Comparison of ENCODE assay signal across 8 cellular contexts in the genomic region with DNA sequence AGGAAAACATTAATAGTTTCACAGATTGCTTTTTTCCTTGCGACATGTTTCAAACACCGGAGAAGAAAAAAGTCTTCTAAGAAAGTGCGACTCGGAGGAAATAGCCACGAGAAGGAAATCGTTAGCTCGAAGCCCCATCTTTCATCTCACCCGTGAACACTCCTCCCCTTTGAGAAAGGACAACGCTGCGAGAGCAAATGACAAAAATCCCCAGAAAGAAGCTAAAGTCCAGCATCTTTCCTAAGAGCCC.
DNase-seq lines count a peak whose midpoint lies in the region; ATAC-seq, FAIRE-seq and TF ChIP-seq lines count a peak whose summit lies in the region.

No MANE protein-coding gene starts in this region.

- no peaks in the 10 kb centered on the region for H3K27me3 ChIP-seq in BLaER1
- no peaks in the 10 kb centered on the region; a peak in 1 of 5 replicates for H3K27me3 ChIP-seq in HepG2 (ENCODE audit: control insufficient read depth in 1 of 2, insufficient read depth in 2 of 2, low read length in 2 of 2)
- H3K27me3 ChIP-seq in transverse colon, result no peaks in the 10 kb centered on the region

- CTCF ChIA-PET in HepG2 (lab: Yijun Ruan, JAX; ENCODE audit: low intra/inter-chr PET ratio, low total read pairs), result no interaction called here

- H4K20me1 ChIP-seq in BLaER1, result peaks cover 95% of the 10 kb centered on the region
- no peaks in the 10 kb centered on the region; the same call in 1 of the 2 replicates for H4K20me1 ChIP-seq in HepG2 (ENCODE audit: insufficient read depth, low read length)

- H3K4me2 ChIP-seq in BLaER1 (peak overlapping the region; percentile 89), HepG2 (ENCODE audit: low read depth, low read length) (peak overlapping the region; percentile 76)

- 0% methylated on average over 10 of the region's 10 CpGs for WGBS in HepG2 (ENCODE audit: low lambda C conversion rate)
- WGBS in transverse colon (ENCODE audit: low coverage in 1 of 2), 2 donors, result 0% methylated on average over 10 of the region's 10 CpGs

- TF ChIP-seq CTCF in astrocyte of the cerebellum (IDR thresholded peaks at IDR 0.05; ENCODE audit: low read depth, low read length, missing control alignments), result no peak
- no peak for TF ChIP-seq CTCF in HepG2 (CRISPR knock-in tag; IDR thresholded peaks at IDR 0.05)
- no peak for TF ChIP-seq CTCF in transverse colon (IDR thresholded peaks at IDR 0.05)

- peak overlapping the region; percentile 97 for H3K9ac ChIP-seq in BLaER1
- H3K9ac ChIP-seq in HepG2 (ENCODE audit: insufficient read depth, low read depth, low read length), result peak overlapping the region; percentile 92

- H3K36me3 ChIP-seq in BLaER1 (0 out of 2 replicates have a peak, but pooled peaks cover 4% of the 10 kb centered on the region), HepG2 (replicated peaks in 1 of 2; ENCODE audit: control insufficient read depth in 1 of 2, insufficient read depth in 2 of 2, low read length in 2 of 2) (no peaks in the 10 kb centered on the region), transverse colon (no peaks in the 10 kb centered on the region)

- TF ChIP-seq EP300 in HepG2 (IDR thresholded peaks at IDR 0.05; ENCODE audit: low read depth in 2 of 2, low read length in 2 of 2) (0 out of 4 replicates have a peak, but pooled peaks of 1 of the 2 experiments have one; percentile 5), HepG2 (CRISPR knock-in tag; IDR thresholded peaks at IDR 0.05; ENCODE audit: borderline replicate concordance) (no peak), transverse colon (IDR thresholded peaks at IDR 0.05; ENCODE audit: low read depth) (no peak)

- peaks cover 88% of the 10 kb centered on the region for H3K79me2 ChIP-seq in HepG2 (ENCODE audit: insufficient read depth, low read length)

- FAIRE-seq in HepG2 (lab: Jason Lieb, UNC), result no peak

- TF ChIP-seq POLR2A in HepG2 (IDR thresholded peaks at IDR 0.05; ENCODE audit: insufficient read depth in 1 of 2, low read depth in 2 of 2, low read length in 2 of 2) (no peak), transverse colon (IDR thresholded peaks at IDR 0.05) (no peak)

- in situ Hi-C loops in astrocyte of the cerebellum (cut with HindIII; ENCODE audit: low sequenced_read_pairs) (no loop called here), HepG2 (cut with HindIII; ENCODE audit: extremely low pct_ligation_motif_present, low pct_unique_long_range_greater_than_20kb) (loop anchor here (10.0 kb wide), 1 partner anchor 724 kb away; no protein-coding TSS in a partner anchor), transverse colon (cut with MboI; ENCODE audit: low pct_ligation_motif_present in 1 of 4, low pct_unique_long_range_greater_than_20kb in 1 of 4, low sequenced_read_pairs in 3 of 4) (loop anchor here in 3 of 4 donors (10.0 to 25.0 kb wide), 3 partner anchors 86 to 832 kb away; a partner anchor contains a TSS)

- TF ChIP-seq RAD21 in HepG2 (CRISPR knock-in tag; IDR thresholded peaks at IDR 0.05), result no peak

- H2AFZ ChIP-seq in HepG2 (ENCODE audit: low read length), result no peak overlapping the region

- intact Hi-C loops in HepG2 (cut with micrococcal nuclease; ENCODE audit: unreplicated experiment), result loop anchor here (5.0 to 10.0 kb wide), 4 partner anchors 103 to 987 kb away; no protein-coding TSS in a partner anchor
- intact Hi-C loops in transverse colon (cut with DNase I; ENCODE audit: low total_unique reads), result loop anchor here (2.0 to 10.0 kb wide), 3 partner anchors 46 to 824 kb away; a partner anchor contains a TSS

- no TSS peak for BruUV-seq in HepG2 (replicated peaks; lab: Mats Ljungman, UMichigan)

- ATAC-seq in HG03196 (IDR thresholded peaks at IDR 0.05; ENCODE audit: unreplicated experiment) (peak; percentile 0), HepG2 (no peak), GM21576 (IDR thresholded peaks at IDR 0.05; ENCODE audit: unreplicated experiment) (no peak), GM18867 (IDR thresholded peaks at IDR 0.05; ENCODE audit: unreplicated experiment) (no peak)

- POLR2A ChIA-PET in HepG2 (lab: Yijun Ruan, JAX), result interaction anchor here (1.0 to 5.2 kb wide), 4 partner anchors 11 to 104 kb away, joined by 3 to 74 read pairs (median 22); a partner anchor contains a TSS

- H3K9me3 ChIP-seq in BLaER1 (no peaks in the 10 kb centered on the region), HepG2 (ENCODE audit: low read length) (no peaks in the 10 kb centered on the region), transverse colon (no peaks in the 10 kb centered on the region)

- H3K4me3 ChIP-seq in BLaER1 (peak overlapping the region; percentile 89), astrocyte of the cerebellum (ENCODE audit: low read depth, low read length) (peak overlapping the region; percentile 81), HepG2 (replicated peaks in 1 of 3; ENCODE audit: insufficient read depth in 1 of 3, low read depth in 2 of 3, low read length in 3 of 3) (peak overlapping the region; percentile 78 to 93 (median 91)), transverse colon (peak overlapping the region; percentile 62 to 86 (median 83))

- H3K27ac ChIP-seq in BLaER1 (peak overlapping the region; percentile 96), HepG2 (ENCODE audit: extremely low read length, insufficient read depth, low read length) (peak overlapping the region; percentile 96), transverse colon (peak overlapping the region; percentile 91 to 96 (median 94))

- H3K4me1 ChIP-seq in BLaER1 (peaks cover 58% of the 10 kb centered on the region), HepG2 (ENCODE audit: insufficient read depth, low read length) (peaks cover 54% of the 10 kb centered on the region), transverse colon (peaks cover 5 to 76% (median 27%) of the 10 kb centered on the region in 4 donors)

- DNase-seq in astrocyte of the cerebellum (ENCODE audit: low read depth) (no peak), HepG2 (ENCODE audit: low spot score) (no peak), transverse colon (no peak), SW480 (ENCODE audit: low spot score) (no peak)

TF ChIP-seq in HepG2, 621 proteins besides CTCF, POLR2A, EP300 and RAD21:
- TF ChIP-seq, protein P1, sequence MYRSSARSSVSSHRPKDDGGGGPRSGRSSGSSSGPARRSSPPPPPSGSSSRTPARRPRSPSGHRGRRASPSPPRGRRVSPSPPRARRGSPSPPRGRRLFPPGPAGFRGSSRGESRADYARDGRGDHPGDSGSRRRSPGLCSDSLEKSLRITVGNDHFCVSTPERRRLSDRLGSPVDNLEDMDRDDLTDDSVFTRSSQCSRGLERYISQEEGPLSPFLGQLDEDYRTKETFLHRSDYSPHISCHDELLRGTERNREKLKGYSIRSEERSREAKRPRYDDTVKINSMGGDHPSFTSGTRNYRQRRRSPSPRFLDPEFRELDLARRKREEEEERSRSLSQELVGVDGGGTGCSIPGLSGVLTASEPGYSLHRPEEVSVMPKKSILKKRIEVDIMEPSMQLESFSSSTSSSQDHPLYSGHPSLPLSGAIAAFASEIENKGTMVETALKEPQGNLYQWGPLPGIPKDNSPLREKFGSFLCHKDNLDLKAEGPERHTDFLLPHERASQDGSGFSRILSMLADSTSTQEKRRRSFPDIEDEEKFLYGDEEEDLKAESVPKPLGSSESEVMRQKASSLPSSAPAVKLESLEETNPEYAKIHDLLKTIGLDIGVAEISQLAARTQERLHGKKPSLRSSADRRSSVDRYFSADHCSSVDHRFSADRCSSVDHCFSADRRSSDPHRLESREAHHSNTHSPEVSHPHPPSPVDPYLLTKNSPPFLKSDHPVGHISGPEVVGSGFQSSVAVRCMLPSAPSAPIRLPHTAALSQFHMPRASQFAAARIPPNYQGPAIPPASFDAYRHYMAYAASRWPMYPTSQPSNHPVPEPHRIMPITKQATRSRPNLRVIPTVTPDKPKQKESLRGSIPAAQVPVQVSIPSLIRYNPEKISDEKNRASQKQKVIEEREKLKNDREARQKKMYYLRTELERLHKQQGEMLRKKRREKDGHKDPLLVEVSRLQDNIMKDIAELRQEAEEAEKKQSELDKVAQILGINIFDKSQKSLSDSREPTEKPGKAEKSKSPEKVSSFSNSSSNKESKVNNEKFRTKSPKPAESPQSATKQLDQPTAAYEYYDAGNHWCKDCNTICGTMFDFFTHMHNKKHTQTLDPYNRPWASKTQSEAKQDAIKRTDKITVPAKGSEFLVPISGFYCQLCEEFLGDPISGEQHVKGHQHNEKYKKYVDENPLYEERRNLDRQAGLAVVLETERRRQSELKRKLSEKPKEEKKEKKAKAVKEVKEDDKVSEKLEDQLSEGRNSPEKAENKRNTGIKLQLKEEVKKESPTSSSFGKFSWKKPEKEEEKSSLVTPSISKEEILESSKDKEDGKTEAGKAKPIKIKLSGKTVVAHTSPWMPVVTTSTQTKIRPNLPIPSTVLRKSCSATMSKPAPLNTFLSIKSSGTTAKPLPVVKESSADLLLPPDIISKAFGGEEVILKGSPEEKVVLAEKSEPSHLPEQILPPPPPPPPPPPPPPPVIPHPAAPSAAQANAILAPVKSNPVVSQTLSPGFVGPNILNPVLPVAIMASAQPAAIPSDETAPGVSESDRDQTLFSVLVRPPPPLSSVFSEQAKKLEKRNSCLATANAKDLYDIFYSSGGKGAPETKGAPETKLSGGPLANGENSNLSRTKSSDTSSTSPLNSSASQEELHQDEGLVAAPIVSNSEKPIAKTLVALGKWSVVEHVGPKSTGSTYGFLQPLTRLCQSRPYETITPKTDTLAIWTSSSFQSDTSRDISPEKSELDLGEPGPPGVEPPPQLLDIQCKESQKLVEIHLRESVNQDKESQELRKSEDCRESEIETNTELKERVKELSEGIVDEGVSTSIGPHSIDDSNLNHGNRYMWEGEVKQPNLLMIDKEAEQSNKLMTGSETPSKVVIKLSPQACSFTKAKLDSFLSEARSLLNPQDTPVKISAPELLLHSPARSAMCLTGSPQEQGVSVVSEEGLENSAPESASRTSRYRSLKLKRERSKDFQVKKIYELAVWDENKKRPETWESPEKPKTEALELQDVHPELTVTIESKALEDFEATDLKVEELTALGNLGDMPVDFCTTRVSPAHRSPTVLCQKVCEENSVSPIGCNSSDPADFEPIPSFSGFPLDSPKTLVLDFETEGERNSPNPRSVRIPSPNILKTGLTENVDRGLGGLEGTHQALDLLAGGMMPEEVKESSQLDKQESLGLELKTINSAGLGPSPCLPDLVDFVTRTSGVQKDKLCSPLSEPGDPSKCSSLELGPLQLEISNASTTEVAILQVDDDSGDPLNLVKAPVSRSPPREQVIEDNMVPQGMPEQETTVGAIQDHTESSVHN (CRISPR knock-in tag; IDR thresholded peaks at IDR 0.05), result no peak
- peak; percentile 87 for TF ChIP-seq ZNF12 (CRISPR knock-in tag; IDR thresholded peaks at IDR 0.05)
- no peak for TF ChIP-seq NFKBIZ (CRISPR knock-in tag; IDR thresholded peaks at IDR 0.05)
